Comparison of ENCODE assay signal across 1 cellular context in the genomic region with DNA sequence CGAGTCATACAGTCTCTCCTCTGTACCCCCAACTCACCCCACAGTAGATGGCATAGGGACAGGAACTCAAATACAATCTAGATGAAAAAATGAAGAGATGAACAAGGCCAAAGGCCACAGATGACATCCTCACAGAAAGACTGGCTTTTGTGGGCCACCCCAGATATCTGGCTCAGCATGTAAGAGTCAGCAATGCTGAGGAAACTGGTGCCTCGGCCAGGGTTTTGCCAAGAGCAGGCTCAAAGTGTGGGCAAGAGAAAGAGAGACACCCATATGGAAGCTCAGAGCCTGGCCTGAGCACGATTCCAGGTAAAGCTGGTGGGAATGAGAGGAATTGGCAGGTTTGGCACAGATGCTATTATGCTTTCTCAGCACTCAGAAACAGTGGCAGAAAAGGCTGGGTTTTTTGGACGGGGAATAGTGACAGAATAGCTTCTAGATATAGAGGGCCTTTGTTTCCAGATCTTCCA.
TF ChIP-seq lines count a peak whose summit lies in the region.

No MANE protein-coding gene starts in this region.

TF ChIP-seq in GM23338, 12 proteins besides CTCF, POLR2A, EP300 and RAD21 (continued from another document):
- TF ChIP-seq, protein P1, sequence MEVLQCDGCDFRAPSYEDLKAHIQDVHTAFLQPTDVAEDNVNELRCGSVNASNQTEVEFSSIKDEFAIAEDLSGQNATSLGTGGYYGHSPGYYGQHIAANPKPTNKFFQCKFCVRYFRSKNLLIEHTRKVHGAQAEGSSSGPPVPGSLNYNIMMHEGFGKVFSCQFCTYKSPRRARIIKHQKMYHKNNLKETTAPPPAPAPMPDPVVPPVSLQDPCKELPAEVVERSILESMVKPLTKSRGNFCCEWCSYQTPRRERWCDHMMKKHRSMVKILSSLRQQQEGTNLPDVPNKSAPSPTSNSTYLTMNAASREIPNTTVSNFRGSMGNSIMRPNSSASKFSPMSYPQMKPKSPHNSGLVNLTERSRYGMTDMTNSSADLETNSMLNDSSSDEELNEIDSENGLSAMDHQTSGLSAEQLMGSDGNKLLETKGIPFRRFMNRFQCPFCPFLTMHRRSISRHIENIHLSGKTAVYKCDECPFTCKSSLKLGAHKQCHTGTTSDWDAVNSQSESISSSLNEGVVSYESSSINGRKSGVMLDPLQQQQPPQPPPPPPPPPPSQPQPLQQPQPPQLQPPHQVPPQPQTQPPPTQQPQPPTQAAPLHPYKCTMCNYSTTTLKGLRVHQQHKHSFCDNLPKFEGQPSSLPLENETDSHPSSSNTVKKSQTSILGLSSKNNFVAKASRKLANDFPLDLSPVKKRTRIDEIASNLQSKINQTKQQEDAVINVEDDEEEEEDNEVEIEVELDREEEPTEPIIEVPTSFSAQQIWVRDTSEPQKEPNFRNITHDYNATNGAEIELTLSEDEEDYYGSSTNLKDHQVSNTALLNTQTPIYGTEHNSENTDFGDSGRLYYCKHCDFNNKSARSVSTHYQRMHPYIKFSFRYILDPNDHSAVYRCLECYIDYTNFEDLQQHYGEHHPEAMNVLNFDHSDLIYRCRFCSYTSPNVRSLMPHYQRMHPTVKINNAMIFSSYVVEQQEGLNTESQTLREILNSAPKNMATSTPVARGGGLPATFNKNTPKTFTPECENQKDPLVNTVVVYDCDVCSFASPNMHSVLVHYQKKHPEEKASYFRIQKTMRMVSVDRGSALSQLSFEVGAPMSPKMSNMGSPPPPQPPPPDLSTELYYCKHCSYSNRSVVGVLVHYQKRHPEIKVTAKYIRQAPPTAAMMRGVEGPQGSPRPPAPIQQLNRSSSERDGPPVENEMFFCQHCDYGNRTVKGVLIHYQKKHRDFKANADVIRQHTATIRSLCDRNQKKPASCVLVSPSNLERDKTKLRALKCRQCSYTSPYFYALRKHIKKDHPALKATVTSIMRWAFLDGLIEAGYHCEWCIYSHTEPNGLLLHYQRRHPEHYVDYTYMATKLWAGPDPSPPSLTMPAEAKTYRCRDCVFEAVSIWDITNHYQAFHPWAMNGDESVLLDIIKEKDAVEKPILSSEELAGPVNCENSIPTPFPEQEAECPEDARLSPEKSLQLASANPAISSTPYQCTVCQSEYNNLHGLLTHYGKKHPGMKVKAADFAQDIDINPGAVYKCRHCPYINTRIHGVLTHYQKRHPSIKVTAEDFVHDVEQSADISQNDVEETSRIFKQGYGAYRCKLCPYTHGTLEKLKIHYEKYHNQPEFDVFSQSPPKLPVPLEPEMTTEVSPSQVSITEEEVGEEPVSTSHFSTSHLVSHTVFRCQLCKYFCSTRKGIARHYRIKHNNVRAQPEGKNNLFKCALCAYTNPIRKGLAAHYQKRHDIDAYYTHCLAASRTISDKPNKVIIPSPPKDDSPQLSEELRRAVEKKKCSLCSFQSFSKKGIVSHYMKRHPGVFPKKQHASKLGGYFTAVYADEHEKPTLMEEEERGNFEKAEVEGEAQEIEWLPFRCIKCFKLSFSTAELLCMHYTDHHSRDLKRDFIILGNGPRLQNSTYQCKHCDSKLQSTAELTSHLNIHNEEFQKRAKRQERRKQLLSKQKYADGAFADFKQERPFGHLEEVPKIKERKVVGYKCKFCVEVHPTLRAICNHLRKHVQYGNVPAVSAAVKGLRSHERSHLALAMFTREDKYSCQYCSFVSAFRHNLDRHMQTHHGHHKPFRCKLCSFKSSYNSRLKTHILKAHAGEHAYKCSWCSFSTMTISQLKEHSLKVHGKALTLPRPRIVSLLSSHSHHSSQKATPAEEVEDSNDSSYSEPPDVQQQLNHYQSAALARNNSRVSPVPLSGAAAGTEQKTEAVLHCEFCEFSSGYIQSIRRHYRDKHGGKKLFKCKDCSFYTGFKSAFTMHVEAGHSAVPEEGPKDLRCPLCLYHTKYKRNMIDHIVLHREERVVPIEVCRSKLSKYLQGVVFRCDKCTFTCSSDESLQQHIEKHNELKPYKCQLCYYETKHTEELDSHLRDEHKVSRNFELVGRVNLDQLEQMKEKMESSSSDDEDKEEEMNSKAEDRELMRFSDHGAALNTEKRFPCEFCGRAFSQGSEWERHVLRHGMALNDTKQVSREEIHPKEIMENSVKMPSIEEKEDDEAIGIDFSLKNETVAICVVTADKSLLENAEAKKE (CRISPR knock-in tag; IDR thresholded peaks at IDR 0.05): no peak
- no peak for TF ChIP-seq EZH2phosphoT487 (IDR thresholded peaks at IDR 0.05; ENCODE audit: unreplicated experiment)
- no peak for TF ChIP-seq STAT1 (IDR thresholded peaks at IDR 0.05; ENCODE audit: unreplicated experiment)
- no peak for TF ChIP-seq NANOG (IDR thresholded peaks at IDR 0.05; ENCODE audit: borderline replicate concordance)
- no peak for TF ChIP-seq JUNB (IDR thresholded peaks at IDR 0.05; ENCODE audit: unreplicated experiment)
